41 cellular contexts compared by ENCODE assay signal in genomic region chr4:16016536-16016935, GRCh38. TPM values are rescaled to one million over a fixed set of nuclear protein-coding genes. Genes with fewer than 3 reads are reported as not detected.
"Had no signal": no experiment of that assay in that cellular context is flagged by ENCODE, and none has a peak within 500 bp of the region (broad histone marks: within the 10 kb centered on the region; RNA-seq: fewer than 3 reads in every experiment).

No MANE protein-coding gene starts in this region.

- H3K9me3 ChIP-seq: adrenal gland, ascending aorta, body of pancreas, breast epithelium had no signal

- H3K36me3 Mint-ChIP-seq: activated naive CD4-positive, alpha-beta T cell treated with anti-CD3 and anti-CD28 coated beads, Interleukin-2, amount 10 ng/mL, durations not matched to agents 7 days and 5 days; activated naive CD4-positive, alpha-beta T cell treated with anti-CD3 and anti-CD28 coated beads, Interleukin-2, amount 50 U/mL, for 24 hours; activated naive CD4-positive, alpha-beta T cell treated with anti-CD3 and anti-CD28 coated beads, Interleukin-2, amount 50 U/mL, for 72 hours; activated naive CD8-positive, alpha-beta T cell; activated naive CD8-positive, alpha-beta T cell treated with anti-CD3 and anti-CD28 coated beads for 36 hours; activated naive CD8-positive, alpha-beta T cell treated with anti-CD3 and anti-CD28 coated beads, Interleukin-2, amount 10 ng/mL, durations not matched to agents 7 days and 5 days had no signal

- H3K27ac ChIP-seq: adrenal gland, ascending aorta, body of pancreas, brain microvascular endothelial cell, breast epithelium, cardiac muscle cell had no signal

- H3K4me1 ChIP-seq: adrenal gland, body of pancreas, breast epithelium had no signal

- H3K4me1 Mint-ChIP-seq: activated naive CD4-positive, alpha-beta T cell treated with anti-CD3 and anti-CD28 coated beads, Interleukin-2, amount 10 ng/mL, durations not matched to agents 7 days and 5 days; activated naive CD4-positive, alpha-beta T cell treated with anti-CD3 and anti-CD28 coated beads, Interleukin-2, amount 50 U/mL, for 24 hours; activated naive CD8-positive, alpha-beta T cell treated with anti-CD3 and anti-CD28 coated beads for 36 hours; activated naive CD8-positive, alpha-beta T cell treated with anti-CD3 and anti-CD28 coated beads, Interleukin-2, amount 10 ng/mL, durations not matched to agents 7 days and 5 days; activated naive CD8-positive, alpha-beta T cell treated with anti-CD3 and anti-CD28 coated beads, Interleukin-2, amount 50 U/mL, for 24 hours; activated T-helper 17 cell treated with anti-CD3 and anti-CD28 coated beads, Interleukin-2, amount 50 U/mL, for 72 hours; brain; central memory CD8-positive, alpha-beta T cell had no signal

- H3K4me3 ChIP-seq: adrenal gland, ascending aorta, body of pancreas, breast epithelium, cardiac muscle cell had no signal

- H3K27me3 ChIP-seq: adrenal gland, ascending aorta, body of pancreas, brain microvascular endothelial cell, breast epithelium, cardiac muscle cell had no signal

- H3K27me3 Mint-ChIP-seq: activated naive CD8-positive, alpha-beta T cell; brain had no signal

- ATAC-seq: activated naive CD4-positive, alpha-beta T cell treated with anti-CD3 and anti-CD28 coated beads, Interleukin-2, amount 50 U/mL, for 72 hours; activated naive CD8-positive, alpha-beta T cell treated with anti-CD3 and anti-CD28 coated beads, Interleukin-2, amount 50 U/mL, for 24 hours; activated T-cell treated with anti-CD3 and anti-CD28 coated beads, Interleukin-2, amount 50 U/mL, for 4 hours; activated T-cell treated with anti-CD3 and anti-CD28 coated beads, Interleukin-2, amount 50 U/mL, for 72 hours; activated T-helper 17 cell treated with anti-CD3 and anti-CD28 coated beads, Interleukin-2, amount 50 U/mL, for 72 hours; body of pancreas had no signal

- H3K36me3 ChIP-seq: adrenal gland, ascending aorta, brain microvascular endothelial cell, breast epithelium, cardiac muscle cell had no signal

- H3K9me3 Mint-ChIP-seq: activated naive CD4-positive, alpha-beta T cell treated with anti-CD3 and anti-CD28 coated beads for 36 hours; activated naive CD4-positive, alpha-beta T cell treated with anti-CD3 and anti-CD28 coated beads, Interleukin-2, amount 10 ng/mL, durations not matched to agents 7 days and 5 days; activated naive CD4-positive, alpha-beta T cell treated with anti-CD3 and anti-CD28 coated beads, Interleukin-2, amount 50 U/mL, for 24 hours; activated naive CD4-positive, alpha-beta T cell treated with anti-CD3 and anti-CD28 coated beads, Interleukin-2, amount 50 U/mL, for 72 hours; activated naive CD8-positive, alpha-beta T cell treated with anti-CD3 and anti-CD28 coated beads for 36 hours; activated naive CD8-positive, alpha-beta T cell treated with anti-CD3 and anti-CD28 coated beads, Interleukin-2, amount 10 ng/mL, durations not matched to agents 7 days and 5 days; activated naive CD8-positive, alpha-beta T cell treated with anti-CD3 and anti-CD28 coated beads, Interleukin-2, amount 50 U/mL, for 24 hours; activated T-cell treated with anti-CD3 and anti-CD28 coated beads, Interleukin-2, amount 50 U/mL, for 24 hours; activated T-cell treated with anti-CD3 and anti-CD28 coated beads, Interleukin-2, amount 50 U/mL, for 4 hours; activated T-cell treated with anti-CD3 and anti-CD28 coated beads, Interleukin-2, amount 50 U/mL, for 72 hours; activated T-helper 1 cell treated with anti-CD3 and anti-CD28 coated beads, Interleukin-12 subunit alpha, Interleukin-12 subunit beta, Interleukin-2, Interleukin-4 antibody, amounts not matched to agents 30 ng/mL and 10 ng/mL and 1 ng/mL, durations not matched to agents 14 hours and 24 hours and 36 hours; activated T-helper 17 cell treated with anti-CD3 and anti-CD28 coated beads, Interleukin-2, amount 50 U/mL, for 72 hours; activated T-helper 2 cell treated with anti-CD3 and anti-CD28 coated beads, Interferon-gamma antibody, Interleukin-2, Interleukin-4, amounts not matched to agents 10 μg/mL and 5 μg/mL and 100 μg/mL, durations not matched to agents 14 hours and 24 hours and 36 hours; brain; central memory CD8-positive, alpha-beta T cell had no signal

- H3K27ac Mint-ChIP-seq: activated naive CD4-positive, alpha-beta T cell treated with anti-CD3 and anti-CD28 coated beads for 36 hours; activated naive CD4-positive, alpha-beta T cell treated with anti-CD3 and anti-CD28 coated beads, Interleukin-2, amount 10 ng/mL, durations not matched to agents 7 days and 5 days; activated naive CD4-positive, alpha-beta T cell treated with anti-CD3 and anti-CD28 coated beads, Interleukin-2, amount 50 U/mL, for 24 hours; activated naive CD4-positive, alpha-beta T cell treated with anti-CD3 and anti-CD28 coated beads, Interleukin-2, amount 50 U/mL, for 72 hours; activated naive CD8-positive, alpha-beta T cell; activated naive CD8-positive, alpha-beta T cell treated with anti-CD3 and anti-CD28 coated beads for 36 hours; activated naive CD8-positive, alpha-beta T cell treated with anti-CD3 and anti-CD28 coated beads, Interleukin-2, amount 10 ng/mL, durations not matched to agents 7 days and 5 days; activated naive CD8-positive, alpha-beta T cell treated with anti-CD3 and anti-CD28 coated beads, Interleukin-2, amount 50 U/mL, for 24 hours; activated T-cell treated with anti-CD3 and anti-CD28 coated beads, Interleukin-2, amount 50 U/mL, for 24 hours; activated T-cell treated with anti-CD3 and anti-CD28 coated beads, Interleukin-2, amount 50 U/mL, for 72 hours; activated T-helper 1 cell treated with anti-CD3 and anti-CD28 coated beads, Interleukin-12 subunit alpha, Interleukin-12 subunit beta, Interleukin-2, Interleukin-4 antibody, amounts not matched to agents 30 ng/mL and 10 ng/mL and 1 ng/mL, durations not matched to agents 14 hours and 24 hours and 36 hours; activated T-helper 17 cell treated with anti-CD3 and anti-CD28 coated beads, Interleukin-2, amount 50 U/mL, for 72 hours; activated T-helper 2 cell treated with anti-CD3 and anti-CD28 coated beads, Interferon-gamma antibody, Interleukin-2, Interleukin-4, amounts not matched to agents 10 μg/mL and 5 μg/mL and 100 μg/mL, durations not matched to agents 14 hours and 24 hours and 36 hours; brain had no signal

- H3K4me3 Mint-ChIP-seq: activated naive CD4-positive, alpha-beta T cell treated with anti-CD3 and anti-CD28 coated beads for 36 hours; activated naive CD4-positive, alpha-beta T cell treated with anti-CD3 and anti-CD28 coated beads, Interleukin-2, amount 10 ng/mL, durations not matched to agents 7 days and 5 days; activated naive CD4-positive, alpha-beta T cell treated with anti-CD3 and anti-CD28 coated beads, Interleukin-2, amount 50 U/mL, for 24 hours; activated naive CD8-positive, alpha-beta T cell; activated naive CD8-positive, alpha-beta T cell treated with anti-CD3 and anti-CD28 coated beads for 36 hours; activated naive CD8-positive, alpha-beta T cell treated with anti-CD3 and anti-CD28 coated beads, Interleukin-2, amount 10 ng/mL, durations not matched to agents 7 days and 5 days; activated naive CD8-positive, alpha-beta T cell treated with anti-CD3 and anti-CD28 coated beads, Interleukin-2, amount 50 U/mL, for 24 hours; activated T-cell treated with anti-CD3 and anti-CD28 coated beads, Interleukin-2, amount 50 U/mL, for 24 hours; activated T-cell treated with anti-CD3 and anti-CD28 coated beads, Interleukin-2, amount 50 U/mL, for 4 hours; activated T-cell treated with anti-CD3 and anti-CD28 coated beads, Interleukin-2, amount 50 U/mL, for 72 hours; activated T-helper 1 cell treated with anti-CD3 and anti-CD28 coated beads, Interleukin-12 subunit alpha, Interleukin-12 subunit beta, Interleukin-2, Interleukin-4 antibody, amounts not matched to agents 30 ng/mL and 10 ng/mL and 1 ng/mL, durations not matched to agents 14 hours and 24 hours and 36 hours; activated T-helper 17 cell treated with anti-CD3 and anti-CD28 coated beads, Interleukin-2, amount 50 U/mL, for 72 hours; brain; central memory CD8-positive, alpha-beta T cell had no signal

- DNase-seq: activated effector memory CD4-positive, alpha-beta T cell treated with anti-CD3 and anti-CD28 coated beads, Interleukin-2, amount 50 U/mL, for 16 hours; activated effector memory CD4-positive, alpha-beta T cell treated with Interleukin-2 at 50 U/mL for 16 hours; activated gamma-delta T cell; activated gamma-delta T cell treated with Interleukin-2 at 50 U/mL for 16 hours; activated naive CD4-positive, alpha-beta T cell; activated naive CD4-positive, alpha-beta T cell treated with anti-CD3 and anti-CD28 coated beads for 36 hours; activated naive CD4-positive, alpha-beta T cell treated with anti-CD3 and anti-CD28 coated beads, Interleukin-2, amount 10 ng/mL, durations not matched to agents 7 days and 5 days; activated naive CD4-positive, alpha-beta T cell treated with anti-CD3 and anti-CD28 coated beads, Interleukin-2, amount 50 U/mL, for 16 hours; activated naive CD4-positive, alpha-beta T cell treated with Interleukin-2 at 50 U/mL for 16 hours; activated naive CD8-positive, alpha-beta T cell treated with anti-CD3 and anti-CD28 coated beads for 36 hours; activated naive CD8-positive, alpha-beta T cell treated with anti-CD3 and anti-CD28 coated beads, Interleukin-2, amount 10 ng/mL, durations not matched to agents 7 days and 5 days; activated naive CD8-positive, alpha-beta T cell treated with anti-CD3 and anti-CD28 coated beads, Interleukin-2, amount 50 U/mL, for 24 hours; activated T-cell treated with anti-CD3 and anti-CD28 coated beads, Interleukin-2, amount 50 U/mL, for 24 hours; activated T-cell treated with anti-CD3 and anti-CD28 coated beads, Interleukin-2, amount 50 U/mL, for 4 hours; activated T-cell treated with anti-CD3 and anti-CD28 coated beads, Interleukin-2, amount 50 U/mL, for 48 hours; activated T-cell treated with anti-CD3 and anti-CD28 coated beads, Interleukin-2, amount 50 U/mL, for 72 hours; adrenal gland; amniotic stem cell; amygdala; anterior cingulate cortex; aorta; body of pancreas; brain microvascular endothelial cell; caudate nucleus; central memory CD4-positive, alpha-beta T cell; cerebellar nuclear complex had no signal

RNA-seq across cellular contexts. Expression of gene FGFBP2, which starts 53.6 kb away (rescaled TPM):
- total RNA-seq: activated naive CD4-positive, alpha-beta T cell treated with anti-CD3 and anti-CD28 coated beads for 36 hours; ascending aorta; astrocyte; bronchial epithelial cell; cardiac muscle cell; cerebellum; chondrocyte had no signal
- polyA plus RNA-seq: aorta, cardiac muscle cell had no signal
